In the genomic region with DNA sequence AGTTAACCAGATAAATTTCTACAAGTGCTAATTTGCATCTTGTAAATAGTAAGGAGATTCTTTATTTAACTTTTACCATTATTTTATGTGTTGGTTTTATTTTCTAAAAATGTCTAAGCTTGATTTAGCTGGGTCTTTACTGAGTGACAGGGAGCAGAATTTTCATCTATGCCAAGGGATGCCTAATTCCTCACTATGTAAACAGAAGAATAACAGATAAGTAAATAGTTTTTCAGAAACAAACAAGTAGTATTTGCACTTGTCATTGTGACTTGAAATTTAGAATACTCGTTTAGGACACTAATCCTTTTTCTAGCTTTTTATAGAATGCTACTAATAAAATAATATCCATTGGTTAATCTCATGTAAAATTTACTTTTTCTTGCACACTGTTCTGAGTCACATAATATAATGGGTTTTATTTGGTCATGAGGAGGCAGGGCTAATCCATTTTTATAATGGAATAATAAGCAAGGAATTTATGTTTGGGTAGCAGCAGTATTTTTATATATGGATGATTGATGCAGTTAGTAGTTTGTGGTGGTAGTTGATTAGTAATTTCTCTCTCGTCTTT, we compare ENCODE assay signal across 30 cellular contexts.
"Had no signal": no experiment of that assay in that cellular context is flagged by ENCODE, and none has a peak within 500 bp of the region (broad histone marks: within the 10 kb centered on the region; RNA-seq: fewer than 3 reads in every experiment).

No MANE protein-coding gene starts in this region.

- H3K27me3 Mint-ChIP-seq: activated CD4-positive, alpha-beta memory T cell treated with anti-CD3 and anti-CD28 coated beads, Interleukin-2, amount 10 ng/mL, durations not matched to agents 7 days and 5 days; activated CD4-positive, alpha-beta T cell treated with anti-CD3 and anti-CD28 coated beads, Interleukin-2, amount 10 ng/mL, durations not matched to agents 7 days and 5 days; activated naive CD4-positive, alpha-beta T cell treated with anti-CD3 and anti-CD28 coated beads, Interleukin-2, amount 10 ng/mL, durations not matched to agents 7 days and 5 days; activated naive CD8-positive, alpha-beta T cell treated with anti-CD3 and anti-CD28 coated beads, Interleukin-2, amount 10 ng/mL, durations not matched to agents 7 days and 5 days; activated T-cell treated with anti-CD3 and anti-CD28 coated beads, Interleukin-2, amount 50 U/mL, for 24 hours; brain had no signal

- FAIRE-seq: frontal cortex, TTC549 had no signal

- H3K36me3 ChIP-seq: ascending aorta, breast epithelium, cardiac muscle cell, colonic mucosa had no signal

- H3K36me3 Mint-ChIP-seq: activated naive CD4-positive, alpha-beta T cell treated with anti-CD3 and anti-CD28 coated beads, Interleukin-2, amount 10 ng/mL, durations not matched to agents 7 days and 5 days; activated naive CD4-positive, alpha-beta T cell treated with anti-CD3 and anti-CD28 coated beads, Interleukin-2, amount 50 U/mL, for 72 hours; activated naive CD8-positive, alpha-beta T cell treated with anti-CD3 and anti-CD28 coated beads, Interleukin-2, amount 10 ng/mL, durations not matched to agents 7 days and 5 days; brain; WTC11 had no signal

- H3K27me3 ChIP-seq: ascending aorta, breast epithelium, cardiac muscle cell, colonic mucosa had no signal

- DNase-seq: activated CD4-positive, alpha-beta memory T cell treated with anti-CD3 and anti-CD28 coated beads, Interleukin-2, amount 10 ng/mL, durations not matched to agents 7 days and 5 days; activated CD4-positive, alpha-beta T cell treated with anti-CD3 and anti-CD28 coated beads for 1 hour; activated CD4-positive, alpha-beta T cell treated with anti-CD3 and anti-CD28 coated beads for 4 hours; activated CD4-positive, alpha-beta T cell treated with anti-CD3 and anti-CD28 coated beads, Interleukin-2, amount 10 ng/mL, durations not matched to agents 7 days and 5 days; activated CD4-positive, alpha-beta T cell treated with anti-CD3 and anti-CD28 coated beads, Interleukin-2, amount 50 U/mL, for 4 hours; activated CD8-positive, alpha-beta memory T cell treated with anti-CD3 and anti-CD28 coated beads, Interleukin-2, amount 50 U/mL, for 48 hours; activated gamma-delta T cell; activated naive CD4-positive, alpha-beta T cell; activated naive CD4-positive, alpha-beta T cell treated with anti-CD3 and anti-CD28 coated beads, Interleukin-2, amount 10 ng/mL, durations not matched to agents 7 days and 5 days; activated naive CD8-positive, alpha-beta T cell treated with anti-CD3 and anti-CD28 coated beads, Interleukin-2, amount 10 ng/mL, durations not matched to agents 7 days and 5 days; activated T-cell treated with anti-CD3 and anti-CD28 coated beads for 4 hours; activated T-cell treated with anti-CD3 and anti-CD28 coated beads, Interleukin-2, amount 50 U/mL, for 24 hours; activated T-cell treated with anti-CD3 and anti-CD28 coated beads, Interleukin-2, amount 50 U/mL, for 72 hours; central memory CD4-positive, alpha-beta T cell; cerebellar nuclear complex; colonic mucosa; effector CD8-positive, alpha-beta T cell; foreskin fibroblast; head of caudate nucleus; T-helper 2 cell had no signal

- H3K4me3 ChIP-seq: ascending aorta, breast epithelium, cardiac muscle cell, colonic mucosa had no signal

- H3K9me3 ChIP-seq: ascending aorta, breast epithelium, colonic mucosa had no signal

- H3K4me1 Mint-ChIP-seq: activated CD4-positive, alpha-beta memory T cell treated with anti-CD3 and anti-CD28 coated beads, Interleukin-2, amount 10 ng/mL, durations not matched to agents 7 days and 5 days; activated CD4-positive, alpha-beta T cell treated with anti-CD3 and anti-CD28 coated beads, Interleukin-2, amount 10 ng/mL, durations not matched to agents 7 days and 5 days; activated naive CD4-positive, alpha-beta T cell treated with anti-CD3 and anti-CD28 coated beads, Interleukin-2, amount 10 ng/mL, durations not matched to agents 7 days and 5 days; activated naive CD8-positive, alpha-beta T cell treated with anti-CD3 and anti-CD28 coated beads, Interleukin-2, amount 10 ng/mL, durations not matched to agents 7 days and 5 days; WTC11 had no signal

- H3K27ac ChIP-seq: ascending aorta, breast epithelium, cardiac muscle cell, colonic mucosa, VCaP had no signal

- H3K4me1 ChIP-seq: ascending aorta, breast epithelium, colonic mucosa had no signal

- H3K4me3 Mint-ChIP-seq: activated CD4-positive, alpha-beta memory T cell treated with anti-CD3 and anti-CD28 coated beads, Interleukin-2, amount 10 ng/mL, durations not matched to agents 7 days and 5 days; activated CD4-positive, alpha-beta T cell treated with anti-CD3 and anti-CD28 coated beads, Interleukin-2, amount 10 ng/mL, durations not matched to agents 7 days and 5 days; activated naive CD4-positive, alpha-beta T cell treated with anti-CD3 and anti-CD28 coated beads, Interleukin-2, amount 10 ng/mL, durations not matched to agents 7 days and 5 days; activated naive CD8-positive, alpha-beta T cell treated with anti-CD3 and anti-CD28 coated beads, Interleukin-2, amount 10 ng/mL, durations not matched to agents 7 days and 5 days; activated T-cell treated with anti-CD3 and anti-CD28 coated beads, Interleukin-2, amount 50 U/mL, for 24 hours; activated T-cell treated with anti-CD3 and anti-CD28 coated beads, Interleukin-2, amount 50 U/mL, for 72 hours; brain; WTC11 had no signal

- ATAC-seq: activated naive CD4-positive, alpha-beta T cell treated with anti-CD3 and anti-CD28 coated beads, Interleukin-2, amount 50 U/mL, for 72 hours; activated T-cell treated with anti-CD3 and anti-CD28 coated beads, Interleukin-2, amount 50 U/mL, for 72 hours; esophagus mucosa; WTC11 had no signal

- H3K9me3 Mint-ChIP-seq: activated CD4-positive, alpha-beta T cell treated with anti-CD3 and anti-CD28 coated beads, Interleukin-2, amount 10 ng/mL, durations not matched to agents 7 days and 5 days; activated T-cell treated with anti-CD3 and anti-CD28 coated beads, Interleukin-2, amount 50 U/mL, for 24 hours; brain; WTC11 had no signal

- H3K27ac Mint-ChIP-seq: activated CD4-positive, alpha-beta memory T cell treated with anti-CD3 and anti-CD28 coated beads, Interleukin-2, amount 10 ng/mL, durations not matched to agents 7 days and 5 days; activated CD4-positive, alpha-beta T cell treated with anti-CD3 and anti-CD28 coated beads, Interleukin-2, amount 10 ng/mL, durations not matched to agents 7 days and 5 days; activated naive CD4-positive, alpha-beta T cell treated with anti-CD3 and anti-CD28 coated beads, Interleukin-2, amount 10 ng/mL, durations not matched to agents 7 days and 5 days; activated naive CD4-positive, alpha-beta T cell treated with anti-CD3 and anti-CD28 coated beads, Interleukin-2, amount 50 U/mL, for 72 hours; activated naive CD8-positive, alpha-beta T cell treated with anti-CD3 and anti-CD28 coated beads, Interleukin-2, amount 10 ng/mL, durations not matched to agents 7 days and 5 days; activated T-cell treated with anti-CD3 and anti-CD28 coated beads, Interleukin-2, amount 50 U/mL, for 24 hours; activated T-cell treated with anti-CD3 and anti-CD28 coated beads, Interleukin-2, amount 50 U/mL, for 72 hours; brain; WTC11 had no signal
